Comparison of ENCODE assay signal across 8 cellular contexts in the genomic region with DNA sequence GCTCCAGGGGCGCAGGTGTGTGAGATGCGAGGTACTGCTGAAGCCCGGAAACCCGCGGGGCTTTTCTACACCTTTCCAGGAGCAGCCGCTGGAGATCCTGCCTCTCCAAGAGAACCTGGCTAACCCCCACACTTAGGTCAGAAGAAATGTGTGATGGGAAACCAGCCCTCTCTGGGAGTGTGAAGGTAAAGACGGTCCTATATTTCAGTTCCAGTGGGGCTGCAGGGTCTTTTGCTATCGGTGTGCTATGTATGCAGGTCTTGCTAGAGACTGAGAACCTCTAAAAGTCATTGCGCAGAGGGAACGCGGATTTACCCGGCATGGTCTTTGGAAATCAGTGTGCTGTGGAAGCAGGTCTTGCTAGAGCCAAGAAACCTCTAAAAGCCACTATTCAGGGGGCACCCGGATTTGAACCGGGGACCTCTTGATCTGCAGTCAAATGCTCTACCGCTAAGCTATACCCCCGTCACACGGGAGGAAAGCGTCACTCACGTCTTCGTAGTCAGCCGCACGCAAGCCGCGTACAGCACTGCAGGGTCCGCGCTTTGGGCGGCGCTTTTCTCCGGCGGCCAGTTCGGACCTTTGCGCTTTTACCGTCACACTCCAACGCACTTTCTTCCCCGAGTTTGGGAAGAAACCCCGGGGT. TPM values are rescaled to one million over a fixed set of nuclear protein-coding genes. Genes with fewer than 3 reads are reported as not detected.
DNase-seq lines count a peak whose midpoint lies in the region; ATAC-seq and TF ChIP-seq lines count a peak whose summit lies in the region.

No MANE protein-coding gene starts in this region.

- POLR2A ChIA-PET in Caco-2 (lab: Charles Lee): no interaction called here

- DNase-seq in activated effector memory CD4-positive, alpha-beta T cell treated with Interleukin-2 at 50 U/mL for 16 hours: peak; percentile 14
- DNase-seq in occipital lobe (lab: John Stamatoyannopoulos, UW) (peak; percentile 50), Caco-2 (no peak)

- WGBS in gastroesophageal sphincter (ENCODE audit: low coverage in 1 of 2), 2 donors: 1 to 2% methylated on average over 18 to 22 of the region's 36 CpGs
- WGBS in thymus: 19% methylated on average over 36 of the region's 36 CpGs

- no peak for TF ChIP-seq EP300 in gastroesophageal sphincter (IDR thresholded peaks at IDR 0.05)

- H3K27ac Mint-ChIP-seq in Caco-2 (ENCODE audit: unreplicated experiment): no peak overlapping the region

- H3K27ac ChIP-seq in gastroesophageal sphincter (peak overlapping the region in 1 of 4 donors; percentile 49), thymus (ENCODE audit: low read depth) (no peak overlapping the region)

- TF ChIP-seq POLR2A in gastroesophageal sphincter (IDR thresholded peaks at IDR 0.05): no peak

- CTCF ChIA-PET in Caco-2 (lab: Charles Lee): no interaction called here

- H3K9me3 Mint-ChIP-seq in Caco-2 (ENCODE audit: unreplicated experiment): no peaks in the 10 kb centered on the region

- H3K36me3 Mint-ChIP-seq in Caco-2 (ENCODE audit: insufficient read depth, unreplicated experiment): no peaks in the 10 kb centered on the region

- H3K27me3 ChIP-seq in gastroesophageal sphincter: no peaks in the 10 kb centered on the region
- H3K27me3 ChIP-seq in thymus (ENCODE audit: control insufficient read depth, insufficient read depth): no peaks in the 10 kb centered on the region
- H3K27me3 ChIP-seq in Caco-2 (replicated peaks; ENCODE audit: control insufficient read depth, insufficient read depth, low read length): no peaks in the 10 kb centered on the region

- H3K36me3 ChIP-seq in gastroesophageal sphincter: no peaks in the 10 kb centered on the region
- no peaks in the 10 kb centered on the region for H3K36me3 ChIP-seq in thymus (ENCODE audit: control insufficient read depth, insufficient read depth)
- H3K36me3 ChIP-seq in Caco-2 (ENCODE audit: control insufficient read depth, insufficient read depth, low read length): no peaks in the 10 kb centered on the region

- no TSS peak for BruUV-seq in Caco-2 (replicated peaks; lab: Mats Ljungman, UMichigan)

- H3K4me3 ChIP-seq in gastroesophageal sphincter (peak overlapping the region; percentile 14 to 35), thymus (ENCODE audit: low read length) (peak overlapping the region; percentile 25), Caco-2 (ENCODE audit: low read depth, low read length) (no peak overlapping the region)

- no peak overlapping the region for H3K4me3 Mint-ChIP-seq in Caco-2 (ENCODE audit: unreplicated experiment)

- no peaks in the 10 kb centered on the region for H3K27me3 Mint-ChIP-seq in Caco-2 (ENCODE audit: insufficient read depth, unreplicated experiment)

- H3K9me3 ChIP-seq in gastroesophageal sphincter (no peaks in the 10 kb centered on the region), thymus (ENCODE audit: control insufficient read depth) (no peaks in the 10 kb centered on the region), Caco-2 (no peaks in the 10 kb centered on the region; the same call in 1 of the 2 replicates)

- TF ChIP-seq CTCF in gastroesophageal sphincter (IDR thresholded peaks at IDR 0.05) (no peak), Caco-2 (IDR thresholded peaks at IDR 0.05; ENCODE audit: insufficient read depth in 1 of 2, low read depth in 1 of 2, low read length in 1 of 2, severe bottlenecking in 1 of 2, unreplicated experiment in 1 of 2) (no peak)

- H3K4me1 Mint-ChIP-seq in Caco-2 (ENCODE audit: low read depth, unreplicated experiment): no peaks in the 10 kb centered on the region

- ATAC-seq in GM19351 (IDR thresholded peaks at IDR 0.05; ENCODE audit: unreplicated experiment) (peak; percentile 84), gastroesophageal sphincter (peak; percentile 85), GM19397 (IDR thresholded peaks at IDR 0.05; ENCODE audit: unreplicated experiment) (no peak), SK-N-SH treated with all-trans-retinoic acid at 6 μM for 48 hours (no peak)

- H3K4me1 ChIP-seq in gastroesophageal sphincter (peaks cover 0 to 11% (median 0%) of the 10 kb centered on the region in 3 donors), thymus (ENCODE audit: control insufficient read depth, insufficient read depth, low read length) (no peaks in the 10 kb centered on the region), Caco-2 (no peaks in the 10 kb centered on the region)

- intact Hi-C loops in Caco-2 (cut with micrococcal nuclease; ENCODE audit: unreplicated experiment): no loop called here

TF ChIP-seq in SK-N-SH treated with all-trans-retinoic acid at 6 μM for 48 hours, 23 proteins besides CTCF, POLR2A, EP300 and RAD21:
- TF ChIP-seq ARNTL (CRISPR knock-in tag; IDR thresholded peaks at IDR 0.05; ENCODE audit: borderline replicate concordance, low read depth) (no peak), ZFP30 (CRISPR knock-in tag; IDR thresholded peaks at IDR 0.05) (no peak), BACH2 (CRISPR knock-in tag; IDR thresholded peaks at IDR 0.05; ENCODE audit: borderline replicate concordance) (no peak), PPARA (CRISPR knock-in tag; IDR thresholded peaks at IDR 0.05; ENCODE audit: borderline replicate concordance) (no peak), SNAI2 (CRISPR knock-in tag; IDR thresholded peaks at IDR 0.05) (no peak), CREB5 (CRISPR knock-in tag; IDR thresholded peaks at IDR 0.05; ENCODE audit: low read depth) (no peak), ZNF8 (CRISPR knock-in tag; IDR thresholded peaks at IDR 0.05) (no peak), GLIS3 (CRISPR knock-in tag; IDR thresholded peaks at IDR 0.05) (no peak), TCF4 (CRISPR knock-in tag; IDR thresholded peaks at IDR 0.05; ENCODE audit: borderline replicate concordance) (no peak), ZFP3 (CRISPR knock-in tag; IDR thresholded peaks at IDR 0.05) (no peak), ZNF565 (CRISPR knock-in tag; conservative IDR thresholded peaks at IDR 0.05; ENCODE audit: low read depth) (no peak), CSDC2 (CRISPR knock-in tag; IDR thresholded peaks at IDR 0.05) (no peak), OSR1 (CRISPR knock-in tag; IDR thresholded peaks at IDR 0.05) (no peak)
- TF ChIP-seq, protein P1, sequence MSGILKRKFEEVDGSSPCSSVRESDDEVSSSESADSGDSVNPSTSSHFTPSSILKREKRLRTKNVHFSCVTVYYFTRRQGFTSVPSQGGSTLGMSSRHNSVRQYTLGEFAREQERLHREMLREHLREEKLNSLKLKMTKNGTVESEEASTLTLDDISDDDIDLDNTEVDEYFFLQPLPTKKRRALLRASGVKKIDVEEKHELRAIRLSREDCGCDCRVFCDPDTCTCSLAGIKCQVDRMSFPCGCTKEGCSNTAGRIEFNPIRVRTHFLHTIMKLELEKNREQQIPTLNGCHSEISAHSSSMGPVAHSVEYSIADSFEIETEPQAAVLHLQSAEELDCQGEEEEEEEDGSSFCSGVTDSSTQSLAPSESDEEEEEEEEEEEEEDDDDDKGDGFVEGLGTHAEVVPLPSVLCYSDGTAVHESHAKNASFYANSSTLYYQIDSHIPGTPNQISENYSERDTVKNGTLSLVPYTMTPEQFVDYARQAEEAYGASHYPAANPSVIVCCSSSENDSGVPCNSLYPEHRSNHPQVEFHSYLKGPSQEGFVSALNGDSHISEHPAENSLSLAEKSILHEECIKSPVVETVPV (CRISPR knock-in tag; IDR thresholded peaks at IDR 0.05): no peak
TF ChIP-seq in SK-N-SH treated with all-trans-retinoic acid at 6 μM for 48 hours: peak in this region for 0.

RNA-seq across cellular contexts. Expression of gene ZNF777, which starts 46.0 kb away (rescaled TPM):
- total RNA-seq in gastroesophageal sphincter (10 to 100 TPM in 1 of 4 donors, 1 to 10 TPM in 3; 6.1 to 16.1 (median 9.9) TPM), occipital lobe (4.1 TPM), Caco-2 (2022) (20.8 and 22.7 TPM in 2 replicates)
- 6.7 TPM for polyA plus RNA-seq in thymus

Comparison
In these comparisons a context has a peak if more than half of its experiments do, and no peak if none do; other contexts are left out.
1. ATAC-seq: peak in GM19351 (single experiment) and gastroesophageal sphincter (single experiment); none in GM19397 (single experiment) and SK-N-SH treated with all-trans-retinoic acid at 6 μM for 48 hours (single experiment).
2. DNase-seq: peak in activated effector memory CD4-positive, alpha-beta T cell treated with Interleukin-2 at 50 U/mL for 16 hours (single experiment) and occipital lobe (single experiment); none in Caco-2 (0 of 2).